8 cellular contexts compared by ENCODE assay signal in genomic region chr9:78118742-78119473, GRCh38.
DNase-seq lines count a peak whose midpoint lies in the region; ATAC-seq, FAIRE-seq and TF ChIP-seq lines count a peak whose summit lies in the region.

No MANE protein-coding gene starts in this region.

- ATAC-seq in GM18498 (IDR thresholded peaks at IDR 0.05; ENCODE audit: unreplicated experiment) = peak; percentile 88
- no peak for ATAC-seq in left lobe of liver

- no peak for TF ChIP-seq CTCF in fibroblast of mammary gland (conservative IDR thresholded peaks at IDR 0.05; ENCODE audit: control insufficient read depth, insufficient read depth, low read depth, low read length)

- no peak overlapping the region for H3K4me3 ChIP-seq in fibroblast of mammary gland (ENCODE audit: control insufficient read depth, low read depth, low read length)

- no peak for TF ChIP-seq POLR2A in H54 (IDR thresholded peaks at IDR 0.05; ENCODE audit: low read depth, low read length)

- DNase-seq in H54 (ENCODE audit: insufficient read length, low spot score) (no peak), NCI-H69 (lab: John Stamatoyannopoulos, UW) (peak; percentile 41), fibroblast of mammary gland (ENCODE audit: low read depth) (peak; percentile 56), left lobe of liver (ENCODE audit: low spot score) (no peak), NCI-H146 (lab: John Stamatoyannopoulos, UW) (no peak), NCI-H1436 (lab: John Stamatoyannopoulos, UW) (no peak), NCI-H1436 treated with DMSO at 0.1 percent for 48 hours (lab: John Stamatoyannopoulos, UW) (no peak)

- peak; percentile 75 for FAIRE-seq in H54 (lab: Jason Lieb, UNC)

Comparison
In these comparisons a context has a peak if more than half of its experiments do, and no peak if none do; other contexts are left out.
1. DNase-seq: peak in NCI-H69 (single experiment) and fibroblast of mammary gland (single experiment); none in H54 (single experiment), left lobe of liver (single experiment), NCI-H146 (single experiment), NCI-H1436 (single experiment) and NCI-H1436 treated with DMSO at 0.1 percent for 48 hours (single experiment).